Comparison of ENCODE assay signal across 1 cellular context in genomic region chr3:10205461-10206165, GRCh38.
TF ChIP-seq lines count a peak whose summit lies in the region.

No MANE protein-coding gene starts in this region.

TF ChIP-seq in SK-N-SH, 30 proteins besides CTCF, POLR2A, EP300 and RAD21 (continued from another document):
- TF ChIP-seq ZBTB33 (IDR thresholded peaks at IDR 0.05; ENCODE audit: borderline replicate concordance, low read depth), result peak; percentile 57; the same call in 1 of the 2 replicates
- TF ChIP-seq FOSL2 (IDR thresholded peaks at IDR 0.05; ENCODE audit: borderline replicate concordance, low read depth), result peak; percentile 98
- TF ChIP-seq MEF2A (IDR thresholded peaks at IDR 0.05; ENCODE audit: borderline replicate concordance, low read depth), result no peak
- 0 out of 2 replicates have a peak, but pooled peaks have one; percentile 10 for TF ChIP-seq SIN3A (IDR thresholded peaks at IDR 0.05; ENCODE audit: borderline replicate concordance, low read depth, low read length)
- TF ChIP-seq RCOR1 (IDR thresholded peaks at IDR 0.05; ENCODE audit: low read length), result no peak
- TF ChIP-seq MXI1 (IDR thresholded peaks at IDR 0.05; ENCODE audit: low read depth, low read length), result no peak
- TF ChIP-seq TCF12 (IDR thresholded peaks at IDR 0.05), result peak; percentile 83
- no peak for TF ChIP-seq EZH2phosphoT487 (IDR thresholded peaks at IDR 0.05; ENCODE audit: borderline replicate concordance, low read depth)
- TF ChIP-seq NFIC (IDR thresholded peaks at IDR 0.05; ENCODE audit: borderline replicate concordance), result peak; percentile 98
- no peak for TF ChIP-seq RFX5 (IDR thresholded peaks at IDR 0.05; ENCODE audit: low read length)
- TF ChIP-seq GATA2 (CRISPR knock-in tag; IDR thresholded peaks at IDR 0.05), result no peak
- no peak for TF ChIP-seq SMC3 (IDR thresholded peaks at IDR 0.05; ENCODE audit: low read depth, low read length)
- TF ChIP-seq CHD2 (IDR thresholded peaks at IDR 0.05; ENCODE audit: low read length, partially characterized antibody), result no peak
- TF ChIP-seq ELF1 (IDR thresholded peaks at IDR 0.05), result no peak
- peak; percentile 55; the same call in 1 of the 2 replicates for TF ChIP-seq TAF1 (IDR thresholded peaks at IDR 0.05; ENCODE audit: borderline replicate concordance, low read depth, low read length)
- no peak for TF ChIP-seq FOXJ3 (CRISPR knock-in tag; IDR thresholded peaks at IDR 0.05)
- TF ChIP-seq RXRA (IDR thresholded peaks at IDR 0.05; ENCODE audit: borderline replicate concordance, low read depth), result peak; percentile 80; the same call in 1 of the 2 replicates
